ENCODE assay signal across 1 cellular context in the genomic region with DNA sequence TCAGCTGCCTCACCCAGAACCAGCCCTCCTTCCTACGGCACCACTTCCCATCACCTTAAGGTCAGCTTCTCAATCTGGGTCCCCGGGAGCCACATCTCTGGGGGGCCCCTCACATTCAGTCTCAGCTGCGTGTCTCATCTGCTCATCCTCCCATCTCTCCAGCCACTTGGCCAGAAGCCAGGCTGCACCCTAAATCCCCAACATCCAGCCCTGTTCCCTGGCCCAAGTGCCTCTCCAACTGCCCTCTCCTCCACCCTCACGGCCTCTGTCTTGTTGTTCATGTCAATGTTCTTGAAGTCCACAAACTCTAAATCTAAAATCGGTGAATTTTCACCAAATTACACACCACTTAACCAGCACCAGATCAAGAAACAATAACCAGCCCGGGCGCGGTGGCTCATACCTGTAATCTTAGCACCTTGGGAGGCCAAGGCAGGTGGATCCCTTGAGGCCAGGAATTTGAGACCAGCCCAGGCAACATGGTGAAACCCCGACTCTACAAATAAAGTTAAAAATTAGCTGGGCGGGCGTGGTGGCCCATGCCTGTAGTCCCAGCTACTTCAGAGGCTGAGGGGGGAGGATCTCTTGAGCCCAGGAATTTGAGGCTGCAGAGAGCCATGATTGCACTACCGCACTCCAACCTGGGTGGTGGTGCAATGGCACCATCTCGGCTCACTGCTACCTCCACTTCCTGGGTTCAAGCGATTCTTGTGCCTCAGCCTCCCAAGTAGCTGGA.
TF ChIP-seq lines count a peak whose summit lies in the region.

No MANE protein-coding gene starts in this region.

TF ChIP-seq in A549, 52 proteins besides CTCF, POLR2A, EP300 and RAD21 (continued from another document):
- TF ChIP-seq, protein P1, sequence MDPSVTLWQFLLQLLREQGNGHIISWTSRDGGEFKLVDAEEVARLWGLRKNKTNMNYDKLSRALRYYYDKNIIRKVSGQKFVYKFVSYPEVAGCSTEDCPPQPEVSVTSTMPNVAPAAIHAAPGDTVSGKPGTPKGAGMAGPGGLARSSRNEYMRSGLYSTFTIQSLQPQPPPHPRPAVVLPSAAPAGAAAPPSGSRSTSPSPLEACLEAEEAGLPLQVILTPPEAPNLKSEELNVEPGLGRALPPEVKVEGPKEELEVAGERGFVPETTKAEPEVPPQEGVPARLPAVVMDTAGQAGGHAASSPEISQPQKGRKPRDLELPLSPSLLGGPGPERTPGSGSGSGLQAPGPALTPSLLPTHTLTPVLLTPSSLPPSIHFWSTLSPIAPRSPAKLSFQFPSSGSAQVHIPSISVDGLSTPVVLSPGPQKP (IDR thresholded peaks at IDR 0.05; ENCODE audit: low read depth, low read length): no peak
- TF ChIP-seq, protein P2, sequence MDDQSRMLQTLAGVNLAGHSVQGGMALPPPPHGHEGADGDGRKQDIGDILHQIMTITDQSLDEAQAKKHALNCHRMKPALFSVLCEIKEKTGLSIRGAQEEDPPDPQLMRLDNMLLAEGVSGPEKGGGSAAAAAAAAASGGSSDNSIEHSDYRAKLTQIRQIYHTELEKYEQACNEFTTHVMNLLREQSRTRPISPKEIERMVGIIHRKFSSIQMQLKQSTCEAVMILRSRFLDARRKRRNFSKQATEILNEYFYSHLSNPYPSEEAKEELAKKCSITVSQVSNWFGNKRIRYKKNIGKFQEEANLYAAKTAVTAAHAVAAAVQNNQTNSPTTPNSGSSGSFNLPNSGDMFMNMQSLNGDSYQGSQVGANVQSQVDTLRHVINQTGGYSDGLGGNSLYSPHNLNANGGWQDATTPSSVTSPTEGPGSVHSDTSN (IDR thresholded peaks at IDR 0.05): no peak
- TF ChIP-seq RNF2 (IDR thresholded peaks at IDR 0.05; ENCODE audit: borderline replicate concordance, low read depth) (no peak), FOXS1 (CRISPR knock-in tag; IDR thresholded peaks at IDR 0.05) (no peak), KDM5A (IDR thresholded peaks at IDR 0.05) (no peak), ESRRA (IDR thresholded peaks at IDR 0.05; ENCODE audit: borderline replicate concordance, low read length) (no peak), HES2 (IDR thresholded peaks at IDR 0.05) (no peak), MAFK (IDR thresholded peaks at IDR 0.05; ENCODE audit: partially characterized antibody) (no peak), CBX8 (IDR thresholded peaks at IDR 0.05) (no peak)
